ENCODE assay signal across 17 cellular contexts in the genomic region with DNA sequence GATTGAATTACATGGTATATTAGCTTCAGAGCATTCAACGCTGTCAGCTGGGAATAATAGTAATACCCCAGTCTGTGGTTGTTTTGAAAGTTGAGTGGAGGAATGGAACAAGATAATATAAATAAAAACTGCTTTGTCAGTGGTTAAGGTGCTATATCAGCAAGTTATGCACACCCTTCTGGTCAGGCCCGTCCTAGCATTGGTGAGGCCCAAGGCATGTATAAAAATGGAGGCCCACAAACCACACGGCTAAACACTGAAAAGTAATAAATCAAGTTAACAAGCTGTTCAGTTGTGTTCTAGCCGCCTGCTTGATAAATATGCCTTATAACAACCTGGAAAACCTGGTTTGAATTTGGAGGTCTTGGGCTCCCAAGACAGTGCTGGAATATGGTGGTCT.
"Had no signal": no experiment of that assay in that cellular context is flagged by ENCODE, and none has a peak within 500 bp of the region (broad histone marks: within the 10 kb centered on the region; RNA-seq: fewer than 3 reads in every experiment).

No MANE protein-coding gene starts in this region.

- H3K9me3 ChIP-seq: adrenal gland, psoas muscle, suprapubic skin had no signal

- FAIRE-seq: TTC549 had no signal

- H3K4me3 ChIP-seq: adrenal gland, psoas muscle, suprapubic skin had no signal

- ATAC-seq: T-helper 17 cell had no signal

- H3K27ac ChIP-seq: suprapubic skin had no signal

- H3K27me3 ChIP-seq: adrenal gland, suprapubic skin had no signal

- DNase-seq: activated B cell treated with CpG ODN at 0.5 μM for 24 hours; activated CD4-positive, alpha-beta T cell treated with anti-CD3 and anti-CD28 coated beads, Interleukin-2, amount 10 ng/mL, durations not matched to agents 24 days and 14 days; activated naive CD4-positive, alpha-beta T cell treated with anti-CD3 and anti-CD28 coated beads, Interleukin-2, amount 50 U/mL, for 16 hours; activated T-cell treated with anti-CD3 and anti-CD28 coated beads for 4 hours; central memory CD4-positive, alpha-beta T cell; hypothalamus; kidney glomerular epithelial cell; midbrain; occipital lobe; psoas muscle; stimulated activated CD4-positive, alpha-beta T cell treated with anti-CD3 and anti-CD28 coated beads, Interleukin-12 subunit alpha, Interleukin-12 subunit beta, amount 100 ng/mL, for 4 hours; stimulated activated CD4-positive, alpha-beta T cell treated with anti-CD3 and anti-CD28 coated beads, Interleukin-2, amount 100 ng/mL, for 48 hours; stimulated activated naive CD4-positive, alpha-beta T cell treated with Interleukin-2 at 50 U/mL for 16 hours; T-helper 17 cell had no signal

- H3K36me3 ChIP-seq: adrenal gland, suprapubic skin had no signal
